3 cellular contexts compared by ENCODE assay signal in the genomic region with DNA sequence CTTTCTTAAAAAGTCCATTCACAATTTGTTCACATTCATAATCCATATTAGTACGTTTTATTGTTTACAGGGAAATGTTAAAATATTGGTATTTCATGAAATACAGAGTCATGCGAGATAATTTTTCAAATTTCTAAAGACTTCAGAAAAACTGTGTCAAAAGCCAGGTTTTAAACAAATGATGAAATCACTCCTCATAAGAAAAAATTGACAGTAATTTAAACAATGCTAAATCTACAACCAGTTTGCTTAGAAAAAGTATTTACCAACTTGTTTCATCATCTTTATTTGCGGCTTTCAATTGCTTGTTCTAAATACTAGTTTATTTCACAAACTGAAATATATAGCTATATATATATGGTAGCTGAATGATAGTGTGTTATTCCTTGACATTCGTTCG.
TF ChIP-seq lines count a peak whose summit lies in the region.

No MANE protein-coding gene starts in this region.

TF ChIP-seq in SK-N-SH, 30 proteins besides CTCF, POLR2A, EP300 and RAD21 (continues in another document):
- TF ChIP-seq, protein P1, sequence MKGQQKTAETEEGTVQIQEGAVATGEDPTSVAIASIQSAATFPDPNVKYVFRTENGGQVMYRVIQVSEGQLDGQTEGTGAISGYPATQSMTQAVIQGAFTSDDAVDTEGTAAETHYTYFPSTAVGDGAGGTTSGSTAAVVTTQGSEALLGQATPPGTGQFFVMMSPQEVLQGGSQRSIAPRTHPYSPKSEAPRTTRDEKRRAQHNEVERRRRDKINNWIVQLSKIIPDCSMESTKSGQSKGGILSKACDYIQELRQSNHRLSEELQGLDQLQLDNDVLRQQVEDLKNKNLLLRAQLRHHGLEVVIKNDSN (IDR thresholded peaks at IDR 0.05; ENCODE audit: borderline replicate concordance, low read depth): no peak
- TF ChIP-seq, protein P2, sequence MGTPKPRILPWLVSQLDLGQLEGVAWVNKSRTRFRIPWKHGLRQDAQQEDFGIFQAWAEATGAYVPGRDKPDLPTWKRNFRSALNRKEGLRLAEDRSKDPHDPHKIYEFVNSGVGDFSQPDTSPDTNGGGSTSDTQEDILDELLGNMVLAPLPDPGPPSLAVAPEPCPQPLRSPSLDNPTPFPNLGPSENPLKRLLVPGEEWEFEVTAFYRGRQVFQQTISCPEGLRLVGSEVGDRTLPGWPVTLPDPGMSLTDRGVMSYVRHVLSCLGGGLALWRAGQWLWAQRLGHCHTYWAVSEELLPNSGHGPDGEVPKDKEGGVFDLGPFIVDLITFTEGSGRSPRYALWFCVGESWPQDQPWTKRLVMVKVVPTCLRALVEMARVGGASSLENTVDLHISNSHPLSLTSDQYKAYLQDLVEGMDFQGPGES (IDR thresholded peaks at IDR 0.05; ENCODE audit: low read depth, low read length): no peak
- TF ChIP-seq CHD2 (IDR thresholded peaks at IDR 0.05; ENCODE audit: low read length, partially characterized antibody) (no peak), RCOR1 (IDR thresholded peaks at IDR 0.05; ENCODE audit: low read length) (no peak), SMC3 (IDR thresholded peaks at IDR 0.05; ENCODE audit: low read depth, low read length) (no peak), JUND (IDR thresholded peaks at IDR 0.05) (no peak), GABPA (IDR thresholded peaks at IDR 0.05; ENCODE audit: low read depth) (no peak), GATA2 (CRISPR knock-in tag; IDR thresholded peaks at IDR 0.05) (no peak), RFX5 (IDR thresholded peaks at IDR 0.05; ENCODE audit: low read length) (no peak)
- TF ChIP-seq, protein P3, sequence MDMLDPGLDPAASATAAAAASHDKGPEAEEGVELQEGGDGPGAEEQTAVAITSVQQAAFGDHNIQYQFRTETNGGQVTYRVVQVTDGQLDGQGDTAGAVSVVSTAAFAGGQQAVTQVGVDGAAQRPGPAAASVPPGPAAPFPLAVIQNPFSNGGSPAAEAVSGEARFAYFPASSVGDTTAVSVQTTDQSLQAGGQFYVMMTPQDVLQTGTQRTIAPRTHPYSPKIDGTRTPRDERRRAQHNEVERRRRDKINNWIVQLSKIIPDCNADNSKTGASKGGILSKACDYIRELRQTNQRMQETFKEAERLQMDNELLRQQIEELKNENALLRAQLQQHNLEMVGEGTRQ (IDR thresholded peaks at IDR 0.05; ENCODE audit: borderline replicate concordance, low read depth, low read length): no peak
- TF ChIP-seq, protein P4, sequence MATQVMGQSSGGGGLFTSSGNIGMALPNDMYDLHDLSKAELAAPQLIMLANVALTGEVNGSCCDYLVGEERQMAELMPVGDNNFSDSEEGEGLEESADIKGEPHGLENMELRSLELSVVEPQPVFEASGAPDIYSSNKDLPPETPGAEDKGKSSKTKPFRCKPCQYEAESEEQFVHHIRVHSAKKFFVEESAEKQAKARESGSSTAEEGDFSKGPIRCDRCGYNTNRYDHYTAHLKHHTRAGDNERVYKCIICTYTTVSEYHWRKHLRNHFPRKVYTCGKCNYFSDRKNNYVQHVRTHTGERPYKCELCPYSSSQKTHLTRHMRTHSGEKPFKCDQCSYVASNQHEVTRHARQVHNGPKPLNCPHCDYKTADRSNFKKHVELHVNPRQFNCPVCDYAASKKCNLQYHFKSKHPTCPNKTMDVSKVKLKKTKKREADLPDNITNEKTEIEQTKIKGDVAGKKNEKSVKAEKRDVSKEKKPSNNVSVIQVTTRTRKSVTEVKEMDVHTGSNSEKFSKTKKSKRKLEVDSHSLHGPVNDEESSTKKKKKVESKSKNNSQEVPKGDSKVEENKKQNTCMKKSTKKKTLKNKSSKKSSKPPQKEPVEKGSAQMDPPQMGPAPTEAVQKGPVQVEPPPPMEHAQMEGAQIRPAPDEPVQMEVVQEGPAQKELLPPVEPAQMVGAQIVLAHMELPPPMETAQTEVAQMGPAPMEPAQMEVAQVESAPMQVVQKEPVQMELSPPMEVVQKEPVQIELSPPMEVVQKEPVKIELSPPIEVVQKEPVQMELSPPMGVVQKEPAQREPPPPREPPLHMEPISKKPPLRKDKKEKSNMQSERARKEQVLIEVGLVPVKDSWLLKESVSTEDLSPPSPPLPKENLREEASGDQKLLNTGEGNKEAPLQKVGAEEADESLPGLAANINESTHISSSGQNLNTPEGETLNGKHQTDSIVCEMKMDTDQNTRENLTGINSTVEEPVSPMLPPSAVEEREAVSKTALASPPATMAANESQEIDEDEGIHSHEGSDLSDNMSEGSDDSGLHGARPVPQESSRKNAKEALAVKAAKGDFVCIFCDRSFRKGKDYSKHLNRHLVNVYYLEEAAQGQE (IDR thresholded peaks at IDR 0.05; ENCODE audit: low read depth, low read length): no peak

TF ChIP-seq in SK-N-SH treated with all-trans-retinoic acid at 6 μM for 48 hours, 23 proteins besides CTCF, POLR2A, EP300 and RAD21 (continued from another document):
- TF ChIP-seq, protein P5, sequence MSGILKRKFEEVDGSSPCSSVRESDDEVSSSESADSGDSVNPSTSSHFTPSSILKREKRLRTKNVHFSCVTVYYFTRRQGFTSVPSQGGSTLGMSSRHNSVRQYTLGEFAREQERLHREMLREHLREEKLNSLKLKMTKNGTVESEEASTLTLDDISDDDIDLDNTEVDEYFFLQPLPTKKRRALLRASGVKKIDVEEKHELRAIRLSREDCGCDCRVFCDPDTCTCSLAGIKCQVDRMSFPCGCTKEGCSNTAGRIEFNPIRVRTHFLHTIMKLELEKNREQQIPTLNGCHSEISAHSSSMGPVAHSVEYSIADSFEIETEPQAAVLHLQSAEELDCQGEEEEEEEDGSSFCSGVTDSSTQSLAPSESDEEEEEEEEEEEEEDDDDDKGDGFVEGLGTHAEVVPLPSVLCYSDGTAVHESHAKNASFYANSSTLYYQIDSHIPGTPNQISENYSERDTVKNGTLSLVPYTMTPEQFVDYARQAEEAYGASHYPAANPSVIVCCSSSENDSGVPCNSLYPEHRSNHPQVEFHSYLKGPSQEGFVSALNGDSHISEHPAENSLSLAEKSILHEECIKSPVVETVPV (CRISPR knock-in tag; IDR thresholded peaks at IDR 0.05): no peak
- no peak for TF ChIP-seq ZNF565 (CRISPR knock-in tag; conservative IDR thresholded peaks at IDR 0.05; ENCODE audit: low read depth)
- TF ChIP-seq ZNF70 (CRISPR knock-in tag; IDR thresholded peaks at IDR 0.05): no peak
- TF ChIP-seq RARB (CRISPR knock-in tag; IDR thresholded peaks at IDR 0.05): no peak

TF ChIP-seq in endothelial cell of umbilical vein, 7 proteins besides CTCF, POLR2A, EP300 and RAD21 (continued from another document):
- TF ChIP-seq JUN (IDR thresholded peaks at IDR 0.05; ENCODE audit: borderline replicate concordance, insufficient read depth, insufficient read length, low read depth) (no peak), GATA2 (IDR thresholded peaks at IDR 0.05; ENCODE audit: insufficient read depth, insufficient read length, low read depth, low read length) (no peak), MYC (IDR thresholded peaks at IDR 0.05; ENCODE audit: low read depth, low read length) (no peak), FOS (IDR thresholded peaks at IDR 0.05; ENCODE audit: borderline replicate concordance, insufficient read depth, low read length) (no peak)
